In genomic region chr20:62010551-62011402, GRCh38 we compare ENCODE assay signal across 8 cellular contexts. TPM values are rescaled to one million over a fixed set of nuclear protein-coding genes. Genes with fewer than 3 reads are reported as not detected.
DNase-seq lines count a peak whose midpoint lies in the region; ATAC-seq and TF ChIP-seq lines count a peak whose summit lies in the region.

No MANE protein-coding gene starts in this region.

- TF ChIP-seq CTCF in WI38 (IDR thresholded peaks at IDR 0.05; ENCODE audit: low read depth, low read length) (peak; percentile 48; the same call in 1 of the 2 replicates), breast epithelium (IDR thresholded peaks at IDR 0.05) (peak in 2 of 3 donors; percentile 55 to 67)

- TF ChIP-seq POLR2A in breast epithelium (IDR thresholded peaks at IDR 0.05) = no peak

- intact Hi-C loops in breast epithelium (cut with DNase I; ENCODE audit: low total_unique reads) = loop anchor here (2.0 kb wide), 1 partner anchor 52 kb away; no protein-coding TSS in a partner anchor

- no peaks in the 10 kb centered on the region for H3K36me3 ChIP-seq in breast epithelium

- ATAC-seq in GM21528 (IDR thresholded peaks at IDR 0.05; ENCODE audit: low FRiP score, unreplicated experiment) (no peak), GM21381 (IDR thresholded peaks at IDR 0.05; ENCODE audit: unreplicated experiment) (no peak)

- H3K9me3 ChIP-seq in breast epithelium = no peaks in the 10 kb centered on the region

- H3K4me3 ChIP-seq in WI38 (ENCODE audit: low read depth, low read length) (no peak overlapping the region), breast epithelium (no peak overlapping the region)

- no peaks in the 10 kb centered on the region for H3K4me1 ChIP-seq in breast epithelium

- no peaks in the 10 kb centered on the region for H3K27me3 ChIP-seq in breast epithelium

- H3K27ac ChIP-seq in breast epithelium = no peak overlapping the region

- peak; percentile 6 for DNase-seq in GM04503 (ENCODE audit: low read depth)
- peak; percentile 60 for DNase-seq in NAMALWA (ENCODE audit: low spot score)
- no peak for DNase-seq in breast epithelium (ENCODE audit: low spot score in 2 of 2)
- peak; percentile 72 for DNase-seq in inferior parietal cortex (ENCODE audit: extremely low spot score)
- peak; percentile 44 for DNase-seq in stimulated activated CD4-positive, alpha-beta T cell treated with anti-CD3 and anti-CD28 coated beads, Interleukin-1b, Interleukin-23, amount 100 ng/mL, for 48 hours

RNA-seq across cellular contexts. Expression of gene TAF4, which starts 54.9 kb away (rescaled TPM):
- 10 to 100 TPM; 11.1 to 13.0 (median 12.7) TPM for total RNA-seq in breast epithelium

Comparison
In these comparisons a context has a peak if more than half of its experiments do, and no peak if none do; other contexts are left out.
1. DNase-seq: peak in GM04503 (single experiment), NAMALWA (single experiment), inferior parietal cortex (single experiment) and stimulated activated CD4-positive, alpha-beta T cell treated with anti-CD3 and anti-CD28 coated beads, Interleukin-1b, Interleukin-23, amount 100 ng/mL, for 48 hours (single experiment); none in breast epithelium (0 of 2).